In the genomic region with DNA sequence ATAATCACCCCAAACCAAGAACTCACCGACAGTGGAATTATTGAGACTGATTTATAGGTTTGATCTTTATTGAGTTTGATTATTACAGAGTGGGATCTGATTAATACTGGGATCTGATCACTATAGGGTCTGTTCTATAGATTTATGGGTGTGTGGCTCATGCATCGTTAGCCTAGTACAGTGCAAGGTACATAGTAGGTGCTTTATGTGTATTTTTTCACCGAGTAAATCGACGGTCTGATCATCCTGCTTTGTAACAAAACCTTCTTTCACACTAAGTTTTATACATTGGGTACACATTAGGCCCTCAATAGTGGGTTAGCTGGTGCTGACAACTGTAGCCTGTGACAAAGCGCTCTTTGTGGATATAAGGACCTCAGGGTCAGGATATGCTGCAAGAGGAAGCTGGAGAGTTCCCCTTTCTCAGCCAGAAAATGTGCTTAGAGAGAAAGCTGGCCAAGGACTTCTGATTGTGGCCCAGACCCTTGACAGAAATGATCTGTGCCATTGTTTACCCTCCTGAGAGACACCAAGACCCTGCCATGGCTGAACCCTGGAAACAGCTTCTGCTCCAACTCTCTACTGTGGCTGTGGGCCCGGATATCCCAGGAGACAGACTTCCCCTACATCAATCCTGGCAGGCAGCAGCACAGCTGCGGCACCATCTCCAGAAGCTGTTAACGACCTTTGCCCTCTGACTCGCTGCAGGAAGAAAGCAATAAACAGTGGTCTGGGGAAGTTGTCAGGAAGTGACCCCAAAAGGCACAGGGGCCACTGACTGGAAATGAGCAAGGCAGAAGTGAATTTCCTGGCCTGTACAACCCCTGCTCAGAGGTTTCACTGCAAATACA, we compare ENCODE assay signal across 9 cellular contexts. TPM values are rescaled to one million over a fixed set of nuclear protein-coding genes. Genes with fewer than 3 reads are reported as not detected.
DNase-seq lines count a peak whose midpoint lies in the region; ATAC-seq, FAIRE-seq and TF ChIP-seq lines count a peak whose summit lies in the region.
"Had no signal": no experiment of that assay in that cellular context is flagged by ENCODE, and none has a peak within 500 bp of the region (broad histone marks: within the 10 kb centered on the region; RNA-seq: fewer than 3 reads in every experiment).

No MANE protein-coding gene starts in this region.

- H3K9me3 ChIP-seq in kidney (ENCODE audit: control insufficient read depth in 1 of 2, low read length in 2 of 2) (no peaks in the 10 kb centered on the region), spleen (no peaks in the 10 kb centered on the region)

- no peak overlapping the region for H3K9ac ChIP-seq in kidney (ENCODE audit: low read length in 2 of 2)

- H3K4me3 ChIP-seq in astrocyte of the spinal cord (ENCODE audit: low read depth, low read length) (no peak overlapping the region), kidney (ENCODE audit: low read length in 2 of 2) (no peak overlapping the region), spleen (peak overlapping the region in 1 of 8 donors; percentile 8)

- DNase-seq in KBM-7: peak; percentile 84
- peak; percentile 33 for DNase-seq in astrocyte of the spinal cord (ENCODE audit: low read depth, low spot score)
- peak; percentile 91 for DNase-seq in kidney
- peak; percentile 82 for DNase-seq in spleen
- no peak for DNase-seq in SHP77 treated with DMSO at 0.1 percent for 48 hours (lab: John Stamatoyannopoulos, UW)
- DNase-seq: stimulated activated CD4-positive, alpha-beta T cell treated with anti-CD3 and anti-CD28 coated beads, Interleukin-4, amount 100 ng/mL, for 24 hours had no signal

- no peaks in the 10 kb centered on the region for H3K27me3 ChIP-seq in spleen (replicated peaks in 1 of 7)

- H3K27ac ChIP-seq in kidney (ENCODE audit: low read depth in 2 of 2, low read length in 2 of 2): peak overlapping the region; percentile 38 to 51
- H3K27ac ChIP-seq in spleen: peak overlapping the region; percentile 59 to 84 (median 76)

- WGBS in spleen, 5 donors: 21 to 41% (median 30%) methylated on average over 10 of the region's 10 CpGs

- in situ Hi-C loops in KBM-7 (cut with MboI; ENCODE audit: low pct_unique_long_range_greater_than_20kb, low sequenced_read_pairs): no loop called here
- in situ Hi-C loops in astrocyte of the spinal cord (cut with HindIII; ENCODE audit: low sequenced_read_pairs): no loop called here

- FAIRE-seq in kidney (lab: Jason Lieb, UNC): no peak

- intact Hi-C loops in kidney (cut with DNase I): no loop called here
- intact Hi-C loops in spleen (cut with DNase I; ENCODE audit: low total_unique reads): no loop called here

- no peak for ATAC-seq in HG03097 (IDR thresholded peaks at IDR 0.05; ENCODE audit: low FRiP score, unreplicated experiment)
- ATAC-seq in HG02623 (IDR thresholded peaks at IDR 0.05; ENCODE audit: unreplicated experiment): no peak
- no peak for ATAC-seq in HG03469 (IDR thresholded peaks at IDR 0.05; ENCODE audit: unreplicated experiment)

- no peak for TF ChIP-seq CTCF in astrocyte of the spinal cord (IDR thresholded peaks at IDR 0.05; ENCODE audit: low read depth, low read length)
- no peak for TF ChIP-seq CTCF in kidney (IDR thresholded peaks at IDR 0.05; ENCODE audit: borderline replicate concordance, extremely low read depth, insufficient read depth)
- no peak for TF ChIP-seq CTCF in spleen (IDR thresholded peaks at IDR 0.05 in 8 of 11, conservative IDR thresholded peaks at IDR 0.05 in 3 of 11)

- peaks cover 12 to 21% of the 10 kb centered on the region in 2 donors for H3K4me1 ChIP-seq in kidney (ENCODE audit: control insufficient read depth in 1 of 2, insufficient read depth in 1 of 2, low read depth in 1 of 2, low read length in 2 of 2)
- H3K4me1 ChIP-seq in spleen: peaks cover 41 to 71% (median 61%) of the 10 kb centered on the region in 6 donors

- TF ChIP-seq POLR2A in spleen (IDR thresholded peaks at IDR 0.05): no peak

- H3K36me3 ChIP-seq in kidney (ENCODE audit: control insufficient read depth in 1 of 2, insufficient read depth in 2 of 2, low read length in 2 of 2) (no peaks in the 10 kb centered on the region), spleen (peaks cover 0 to 40% (median 28%) of the 10 kb centered on the region in 6 donors)

RNA-seq across cellular contexts. Expression of a gene that starts 16.1 kb away (rescaled TPM):
- total RNA-seq in kidney (84.2 TPM), spleen (100 to 1,000 TPM; 159 to 306 (median 232) TPM)
- polyA plus RNA-seq in kidney (ENCODE audit: insufficient read depth, low read depth, low replicate concordance) (115 TPM), spleen (10 to 100 TPM; 54.9 to 61.6 (median 60.6) TPM)

RNA-seq across cellular contexts. Expression of a gene that starts 20.3 kb away (rescaled TPM):
- total RNA-seq in kidney (17.0 TPM), spleen (10 to 100 TPM; 29.8 to 58.8 (median 43.4) TPM)
- polyA plus RNA-seq in kidney (ENCODE audit: insufficient read depth, low read depth, low replicate concordance) (2.4 TPM), spleen (1 to 10 TPM; 1.9 to 7.6 (median 3.1) TPM)

RNA-seq across cellular contexts. Expression of a gene that starts 23.3 kb away (rescaled TPM):
- total RNA-seq in kidney (136 TPM), spleen (100 to 1,000 TPM; 133 to 159 (median 148) TPM)
- polyA plus RNA-seq in kidney (ENCODE audit: insufficient read depth, low read depth, low replicate concordance) (250 TPM), spleen (100 to 1,000 TPM; 103 to 151 (median 140) TPM)

RNA-seq across cellular contexts. Expression of a gene that starts 31.7 kb away (rescaled TPM):
- total RNA-seq in kidney (170 TPM), spleen (100 to 1,000 TPM; 122 to 194 (median 141) TPM)
- polyA plus RNA-seq in kidney (ENCODE audit: insufficient read depth, low read depth, low replicate concordance) (149 TPM), spleen (100 to 1,000 TPM in 1 of 3 donors, 10 to 100 TPM in 2; 71.4 to 108 (median 76.5) TPM)

RNA-seq across cellular contexts. Expression of a gene that starts 31.9 kb away (rescaled TPM):
- 23.4 TPM for total RNA-seq in kidney
- 29.8 TPM for polyA plus RNA-seq in kidney (ENCODE audit: insufficient read depth, low read depth, low replicate concordance)
- total RNA-seq in spleen: 10 to 100 TPM; 17.0 to 26.0 (median 22.7) TPM
- polyA plus RNA-seq in spleen: 10 to 100 TPM; 23.7 to 28.4 (median 26.5) TPM
